In genomic region chr17:42184717-42185496, GRCh38 we compare ENCODE assay signal across 8 cellular contexts. TPM values are rescaled to one million over a fixed set of nuclear protein-coding genes. Genes with fewer than 3 reads are reported as not detected.
DNase-seq lines count a peak whose midpoint lies in the region; ATAC-seq and TF ChIP-seq lines count a peak whose summit lies in the region.

Gene HCRT (minus strand): TSS chr17:42185452. CDS start chr17:42185365, 87 bp downstream.

- H3K27me3 Mint-ChIP-seq in dendritic cell treated with granulocyte-macrophage colony-stimulating factor and Interleukin-4, amounts not matched to agents 40 ng/mL and 50 ng/mL, for 4 days = peaks cover 21% of the 10 kb centered on the region

- peak within 1 kb of the TSS; percentile 81 for H3K4me3 Mint-ChIP-seq in dendritic cell treated with granulocyte-macrophage colony-stimulating factor and Interleukin-4, amounts not matched to agents 40 ng/mL and 50 ng/mL, for 4 days

- TF ChIP-seq CTCF in ovary (IDR thresholded peaks at IDR 0.05) = no peak

- peaks cover 95% of the 10 kb centered on the region for H3K4me1 Mint-ChIP-seq in dendritic cell treated with granulocyte-macrophage colony-stimulating factor and Interleukin-4, amounts not matched to agents 40 ng/mL and 50 ng/mL, for 4 days (ENCODE audit: low read depth)

- peak within 1 kb of the TSS in 1 of 2 donors; percentile 13 for H3K27ac ChIP-seq in ovary

- H3K9me3 ChIP-seq in ovary = no peaks in the 10 kb centered on the region

- no peaks in the 10 kb centered on the region for H3K9me3 Mint-ChIP-seq in dendritic cell treated with granulocyte-macrophage colony-stimulating factor and Interleukin-4, amounts not matched to agents 40 ng/mL and 50 ng/mL, for 4 days

- H3K36me3 ChIP-seq in ovary = no peaks in the 10 kb centered on the region

- intact Hi-C loops in dendritic cell treated with granulocyte-macrophage colony-stimulating factor and Interleukin-4, amounts not matched to agents 40 ng/mL and 50 ng/mL, for 4 days (cut with micrococcal nuclease) = loop anchor here (2.0 to 5.0 kb wide), 2 partner anchors 14 to 168 kb away; partner anchors contain the start of gene DNAJC7
- intact Hi-C loops in ovary (cut with DNase I) = no loop called here

- no peak for ATAC-seq in GM21515 (IDR thresholded peaks at IDR 0.05; ENCODE audit: unreplicated experiment)

- no peak for TF ChIP-seq POLR2A in ovary (IDR thresholded peaks at IDR 0.05)

- H3K4me1 ChIP-seq in ovary (ENCODE audit: insufficient read depth) = peaks cover 14% of the 10 kb centered on the region

- peak; percentile 1 for DNase-seq in DMS153 treated with DMSO at 0.1 percent for 48 hours (lab: John Stamatoyannopoulos, UW; ENCODE audit: unreplicated experiment)
- DNase-seq in NCI-H2029 (lab: John Stamatoyannopoulos, UW) = peak; percentile 65
- DNase-seq in ovary = no peak
- DNase-seq in stimulated activated CD4-positive, alpha-beta T cell treated with anti-CD3 and anti-CD28 coated beads, Interleukin-2, amount 100 ng/mL, for 48 hours = no peak
- no peak for DNase-seq in NOMO-1 (lab: John Stamatoyannopoulos, UW; ENCODE audit: unreplicated experiment in 2 of 2)
- no peak for DNase-seq in effector CD8-positive, alpha-beta T cell (lab: John Stamatoyannopoulos, UW)

- no peaks in the 10 kb centered on the region for H3K27me3 ChIP-seq in ovary

- peaks cover 12% of the 10 kb centered on the region for H3K36me3 Mint-ChIP-seq in dendritic cell treated with granulocyte-macrophage colony-stimulating factor and Interleukin-4, amounts not matched to agents 40 ng/mL and 50 ng/mL, for 4 days (ENCODE audit: low read depth)

- WGBS in ovary, 3 donors = 85 to 87% (median 85%) methylated on average over 6 of the region's 6 CpGs

- no peak for TF ChIP-seq EP300 in ovary (IDR thresholded peaks at IDR 0.05)

- peak within 1 kb of the TSS; percentile 96 for H3K27ac Mint-ChIP-seq in dendritic cell treated with granulocyte-macrophage colony-stimulating factor and Interleukin-4, amounts not matched to agents 40 ng/mL and 50 ng/mL, for 4 days

- peak within 1 kb of the TSS; percentile 24 for H3K4me3 ChIP-seq in ovary

RNA-seq across cellular contexts. Expression of gene HCRT, which starts in this region (rescaled TPM):
- not detected for total RNA-seq in ovary
- polyA plus RNA-seq in ovary = not detected

Comparison
In these comparisons a context has a peak if more than half of its experiments do, and no peak if none do; other contexts are left out.
1. DNase-seq: peak in DMS153 treated with DMSO at 0.1 percent for 48 hours (single experiment) and NCI-H2029 (single experiment); none in ovary (0 of 5), stimulated activated CD4-positive, alpha-beta T cell treated with anti-CD3 and anti-CD28 coated beads, Interleukin-2, amount 100 ng/mL, for 48 hours (0 of 2), NOMO-1 (0 of 2) and effector CD8-positive, alpha-beta T cell (single experiment).